Comparison of ENCODE assay signal across 17 cellular contexts in genomic region chr9:27468450-27469110, GRCh38. TPM values are rescaled to one million over a fixed set of nuclear protein-coding genes. Genes with fewer than 3 reads are reported as not detected.
A peak's percentile ranks its signal among the peaks of the same experiment; 100 is the strongest.
DNase-seq lines count a peak whose midpoint lies in the region; ATAC-seq, FAIRE-seq and TF ChIP-seq lines count a peak whose summit lies in the region.
"Had no signal": no experiment of that assay in that cellular context is flagged by ENCODE, and none has a peak within 500 bp of the region (broad histone marks: within the 10 kb centered on the region; RNA-seq: fewer than 3 reads in every experiment).

No MANE protein-coding gene starts in this region.

- H3K27me3 ChIP-seq in stomach smooth muscle (ENCODE audit: control insufficient read depth in 1 of 2, insufficient read depth in 2 of 2, low read length in 2 of 2) = no peaks in the 10 kb centered on the region

- DNase-seq in KBM-7 = peak; percentile 21
- DNase-seq in frontal cortex (ENCODE audit: low spot score in 2 of 2) = no peak
- no peak for DNase-seq in GM13976 (ENCODE audit: low spot score)
- DNase-seq: activated T-cell treated with anti-CD3 and anti-CD28 coated beads, Interleukin-2, amount 50 U/mL, for 24 hours; CD4-positive, alpha-beta T cell; H9; mammary epithelial cell; NCI-H2029 treated with DMSO at 0.1 percent for 48 hours; posterior cingulate gyrus; Right ventricle myocardium superior had no signal

- H3K27ac ChIP-seq in stomach smooth muscle (ENCODE audit: low read length) = peak overlapping the region; percentile 46
- H3K27ac ChIP-seq: KMS-11 had no signal

- no peak for TF ChIP-seq CTCF in GM13976 (IDR thresholded peaks at IDR 0.05; ENCODE audit: borderline replicate concordance, control extremely low read depth, extremely low read depth, insufficient read depth, missing control alignments)

- FAIRE-seq in endometrium (lab: Jason Lieb, UNC) (peak; percentile 84), frontal cortex (lab: Jason Lieb, UNC) (no peak)

- H3K4me3 ChIP-seq in stomach smooth muscle (ENCODE audit: low read length in 2 of 2) = no peak overlapping the region

- peaks cover 49% of the 10 kb centered on the region for H3K4me1 ChIP-seq in stomach smooth muscle (ENCODE audit: control insufficient read depth, insufficient read depth, low read length)

- in situ Hi-C loops in KBM-7 (cut with MboI; ENCODE audit: low pct_unique_long_range_greater_than_20kb, low sequenced_read_pairs) (no loop called here), GM13976 (cut with MboI; ENCODE audit: low sequenced_read_pairs, unreplicated experiment) (no loop called here)

- ATAC-seq in GM19467 (IDR thresholded peaks at IDR 0.05; ENCODE audit: unreplicated experiment) (peak; percentile 64), HG03135 (IDR thresholded peaks at IDR 0.05; ENCODE audit: unreplicated experiment) (no peak), GM21723 (IDR thresholded peaks at IDR 0.05; ENCODE audit: unreplicated experiment) (no peak)

- H3K9me3 ChIP-seq in stomach smooth muscle (ENCODE audit: control insufficient read depth in 2 of 2, low read length in 2 of 2) = no peaks in the 10 kb centered on the region

- no peak overlapping the region for H3K9ac ChIP-seq in stomach smooth muscle (ENCODE audit: low read length in 2 of 2)
- H3K9ac ChIP-seq: KMS-11 had no signal

- H3K36me3 ChIP-seq in stomach smooth muscle (ENCODE audit: control insufficient read depth in 2 of 2, insufficient read depth in 2 of 2, low read length in 2 of 2) = no peaks in the 10 kb centered on the region

RNA-seq across cellular contexts. Expression of gene IFNK, which starts 55.5 kb away (rescaled TPM):
- total RNA-seq in frontal cortex = not detected
- total RNA-seq: CD4-positive, alpha-beta T cell; epithelial cell of proximal tubule; H9; mammary epithelial cell; Right ventricle myocardium superior had no signal
